ENCODE assay signal across 10 cellular contexts in the genomic region with DNA sequence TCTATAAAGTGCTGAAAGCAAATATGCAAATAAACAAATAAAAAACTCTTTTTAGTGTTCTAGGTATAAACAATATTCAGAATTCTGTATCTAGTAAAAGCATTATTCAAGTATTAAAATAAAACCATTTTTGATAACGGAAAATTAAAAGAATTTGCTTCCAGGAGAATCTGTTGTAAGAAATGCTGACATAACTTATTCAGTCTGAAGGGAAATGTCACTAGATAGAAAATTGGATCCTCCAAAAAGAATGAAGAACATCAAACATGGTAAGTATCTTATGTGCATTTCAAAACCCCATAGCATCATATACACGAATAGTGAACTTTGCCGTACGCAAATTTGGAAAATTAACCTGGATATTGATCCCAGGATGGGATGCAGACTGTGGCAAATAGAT.
"Had no signal": no experiment of that assay in that cellular context is flagged by ENCODE, and none has a peak within 500 bp of the region (broad histone marks: within the 10 kb centered on the region; RNA-seq: fewer than 3 reads in every experiment).

No MANE protein-coding gene starts in this region.

- H3K4me3 ChIP-seq: GM23248, HAP-1 had no signal

- ATAC-seq: HCT116 had no signal

- H3K36me3 ChIP-seq: HAP-1 had no signal

- H3K4me1 ChIP-seq: HAP-1 had no signal

- H3K9ac ChIP-seq: GM23248, KMS-11 had no signal

- DNase-seq: GM23248, GOT3, H7, HFFc6, Karpas-422, KBM-7 had no signal

- H3K9me3 ChIP-seq: HAP-1 had no signal

- H2AFZ ChIP-seq: GM23248 had no signal

- H3K4me2 ChIP-seq: KMS-11 had no signal

- H3K27ac ChIP-seq: GM23248, HL-60, KMS-11 had no signal
